Comparison of ENCODE assay signal across 18 cellular contexts in the genomic region with DNA sequence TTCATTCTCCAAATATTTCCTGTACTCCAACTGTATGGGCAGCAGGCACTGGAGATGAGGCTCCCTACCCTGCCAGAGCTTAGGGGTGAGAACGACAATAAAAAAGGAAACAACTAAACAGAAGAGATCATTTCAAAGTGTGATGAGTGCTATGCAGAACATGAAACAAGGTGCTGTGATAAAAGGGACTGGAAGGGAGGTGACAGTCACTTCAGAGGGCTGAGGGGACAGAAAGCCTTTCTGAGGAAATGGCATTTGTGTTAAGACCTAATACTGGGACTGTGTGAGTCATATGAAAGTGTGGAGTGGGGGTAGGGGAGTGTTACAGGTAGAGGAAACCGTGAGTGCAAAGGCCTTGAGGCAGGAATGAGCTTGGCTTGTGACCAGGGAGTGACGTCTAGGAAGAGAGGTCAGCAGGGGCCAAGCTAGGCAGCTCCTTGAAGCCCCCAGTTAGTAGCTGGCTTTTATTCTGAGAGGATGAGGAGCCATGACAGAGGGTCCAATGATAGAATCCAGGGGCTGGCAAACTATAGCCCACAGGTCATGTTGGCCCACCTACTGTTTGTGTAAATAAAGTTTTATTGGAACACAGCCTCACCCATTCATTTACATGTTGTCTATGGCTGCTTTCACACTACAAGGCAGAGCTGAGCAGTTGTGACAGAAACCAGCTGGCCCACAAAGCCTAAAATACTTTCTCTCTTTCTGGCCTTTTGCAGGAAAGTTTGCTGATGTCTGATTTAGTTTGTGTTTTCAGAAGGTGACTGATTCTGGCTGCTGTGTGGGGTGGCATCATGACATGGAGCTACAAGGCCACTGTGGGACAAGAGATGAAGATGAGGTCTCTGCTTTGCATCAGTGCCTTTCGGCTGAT. TPM values are rescaled to one million over a fixed set of nuclear protein-coding genes. Genes with fewer than 3 reads are reported as not detected.
A peak's percentile ranks its signal among the peaks of the same experiment; 100 is the strongest.
DNase-seq lines count a peak whose midpoint lies in the region; ATAC-seq, FAIRE-seq and TF ChIP-seq lines count a peak whose summit lies in the region.
"Had no signal": no experiment of that assay in that cellular context is flagged by ENCODE, and none has a peak within 500 bp of the region (broad histone marks: within the 10 kb centered on the region; RNA-seq: fewer than 3 reads in every experiment).

No MANE protein-coding gene starts in this region.

- H3K27ac Mint-ChIP-seq in T-helper 17 cell = no peak overlapping the region
- H3K27ac Mint-ChIP-seq: effector memory CD8-positive, alpha-beta T cell had no signal

- ATAC-seq in T-helper 17 cell (no peak), right cardiac atrium (peak; percentile 4 to 17), left lobe of liver (no peak)
- ATAC-seq: effector memory CD8-positive, alpha-beta T cell had no signal

- intact Hi-C loops in right cardiac atrium (cut with DNase I) (no loop called here), OCI-LY7 (cut with micrococcal nuclease; ENCODE audit: unreplicated experiment) (no loop called here)

- H4K20me1 ChIP-seq in OCI-LY7 (ENCODE audit: insufficient read depth, low read length) = no peaks in the 10 kb centered on the region

- BruUV-seq in OCI-LY7 (replicated peaks; lab: Mats Ljungman, UMichigan) = no TSS peak

- H3K4me3 ChIP-seq in right cardiac atrium (ENCODE audit: low read length) (no peak overlapping the region), small intestine (ENCODE audit: low read depth in 1 of 2, low read length in 2 of 2) (no peak overlapping the region), OCI-LY7 (ENCODE audit: low read depth, low read length, poor library complexity, severe bottlenecking) (no peak overlapping the region)
- H3K4me3 ChIP-seq: ascending aorta, prostate gland had no signal

- H3K27ac ChIP-seq in right cardiac atrium (ENCODE audit: low read length) = peak overlapping the region; percentile 98
- H3K27ac ChIP-seq in small intestine (ENCODE audit: low read depth in 1 of 2, low read length in 1 of 2) = peak overlapping the region; percentile 91 to 92
- H3K27ac ChIP-seq in OCI-LY7 (ENCODE audit: low read depth, low read length, poor library complexity, severe bottlenecking) = no peak overlapping the region
- H3K27ac ChIP-seq: ascending aorta, C4-2B, prostate gland, VCaP had no signal

- H3K4me2 ChIP-seq in OCI-LY7 (ENCODE audit: low read length) = no peak overlapping the region

- H3K4me1 ChIP-seq in right cardiac atrium (ENCODE audit: control insufficient read depth, insufficient read depth, low read length) = peaks cover 3% of the 10 kb centered on the region
- peaks cover 0 to 9% of the 10 kb centered on the region in 2 donors for H3K4me1 ChIP-seq in small intestine (ENCODE audit: control insufficient read depth in 2 of 2, insufficient read depth in 1 of 2, low read depth in 1 of 2, low read length in 1 of 2)
- peaks cover 3% of the 10 kb centered on the region for H3K4me1 ChIP-seq in OCI-LY7 (ENCODE audit: insufficient read depth, low read length, poor library complexity, severe bottlenecking)
- H3K4me1 ChIP-seq: ascending aorta, prostate gland had no signal

- H3K36me3 ChIP-seq in small intestine (ENCODE audit: control insufficient read depth in 2 of 2, insufficient read depth in 2 of 2, low read length in 2 of 2) (no peaks in the 10 kb centered on the region), OCI-LY7 (ENCODE audit: insufficient read depth, low read length) (no peaks in the 10 kb centered on the region)
- H3K36me3 ChIP-seq: ascending aorta, prostate gland had no signal

- peaks cover 2% of the 10 kb centered on the region for H3K4me1 Mint-ChIP-seq in T-helper 17 cell

- H3K9me3 ChIP-seq in T-helper 17 cell (ENCODE audit: control insufficient read depth, low read length, poor library complexity, severe bottlenecking) (no peaks in the 10 kb centered on the region), right cardiac atrium (ENCODE audit: control insufficient read depth, low read length) (no peaks in the 10 kb centered on the region), small intestine (ENCODE audit: control insufficient read depth, low read depth) (no peaks in the 10 kb centered on the region), OCI-LY7 (ENCODE audit: low read length) (0 out of 2 replicates have a peak, but pooled peaks cover 8% of the 10 kb centered on the region)
- H3K9me3 ChIP-seq: ascending aorta, prostate gland had no signal

- H3K36me3 Mint-ChIP-seq in T-helper 17 cell (ENCODE audit: low read depth) = peaks cover 7% of the 10 kb centered on the region

- CTCF ChIA-PET in OCI-LY7 (lab: Charles Lee; ENCODE audit: unreplicated experiment) = no interaction called here

- POLR2A ChIA-PET in OCI-LY7 (lab: Charles Lee) = interaction anchor here (0.6 to 1.3 kb wide), 2 partner anchors 19 to 475 kb away, joined by 3 read pairs; no protein-coding TSS in a partner anchor

- no peak for TF ChIP-seq CTCF in OCI-LY7 (conservative IDR thresholded peaks at IDR 0.05; ENCODE audit: low read length)

- WGBS in right cardiac atrium = 40% methylated on average over 4 of the region's 4 CpGs
- WGBS in small intestine, 3 donors = 34 to 48% (median 37%) methylated on average over 4 of the region's 4 CpGs

- H2AFZ ChIP-seq in OCI-LY7 (ENCODE audit: low read length) = no peak overlapping the region

- H3K27me3 Mint-ChIP-seq in T-helper 17 cell = peaks cover 54% of the 10 kb centered on the region

- H3K27me3 ChIP-seq in right cardiac atrium (ENCODE audit: control insufficient read depth, insufficient read depth) = no peaks in the 10 kb centered on the region
- no peaks in the 10 kb centered on the region for H3K27me3 ChIP-seq in small intestine (ENCODE audit: control insufficient read depth in 2 of 2, insufficient read depth in 2 of 2, low read length in 2 of 2)
- H3K27me3 ChIP-seq: ascending aorta had no signal

- no peaks in the 10 kb centered on the region for H3K9me2 ChIP-seq in OCI-LY7 (ENCODE audit: insufficient read depth, low read length)

- H3K4me3 Mint-ChIP-seq in T-helper 17 cell = peak overlapping the region; percentile 15
- H3K4me3 Mint-ChIP-seq: effector memory CD8-positive, alpha-beta T cell had no signal

- no peak for FAIRE-seq in small intestine (lab: Jason Lieb, UNC)
- FAIRE-seq: HTR-8/SVneo had no signal

- no peaks in the 10 kb centered on the region for H3K79me2 ChIP-seq in OCI-LY7 (ENCODE audit: insufficient read depth, low read depth, low read length)

- peak; percentile 22 for DNase-seq in NCI-H226
- DNase-seq in T-helper 17 cell = no peak
- DNase-seq in right cardiac atrium = no peak
- peak; percentile 95 for DNase-seq in small intestine
- DNase-seq in OCI-LY7 (ENCODE audit: low spot score) = no peak
- no peak for DNase-seq in left lobe of liver (ENCODE audit: low spot score)
- DNase-seq in NCI-H2081 treated with DMSO at 0.1 percent for 48 hours (lab: John Stamatoyannopoulos, UW) = no peak
- DNase-seq: effector memory CD8-positive, alpha-beta T cell; HCEC 1CT; NCI-H1048; NCI-H446 treated with DMSO at 0.1 percent for 48 hours; stimulated activated CD4-positive, alpha-beta T cell treated with anti-CD3 and anti-CD28 coated beads, Interleukin-4, amount 100 ng/mL, for 24 hours; stimulated activated naive CD4-positive, alpha-beta T cell treated with Interleukin-2 at 50 U/mL for 16 hours had no signal

RNA-seq across cellular contexts. Expression of gene LSM3, which starts 56.6 kb away (rescaled TPM):
- 1 to 10 TPM; 5.5 to 6.3 TPM for total RNA-seq in T-helper 17 cell
- 10 to 100 TPM; 13.5 to 16.5 (median 15.2) TPM for total RNA-seq in right cardiac atrium
- 17.8 TPM for polyA plus RNA-seq in right cardiac atrium
- 10 to 100 TPM; 13.0 to 18.4 (median 14.3) TPM for polyA plus RNA-seq in small intestine
- total RNA-seq in OCI-LY7 (2014; rRNA removed; shearing (Covaris generic)) = 12.4 and 15.6 TPM in 2 replicates
- 21.0 and 21.9 TPM in 2 replicates for total RNA-seq in OCI-LY7 (2022)
- total RNA-seq in left lobe of liver = 5.0 TPM

RNA-seq across cellular contexts. Expression of gene XPC, which starts 56.8 kb away (rescaled TPM):
- total RNA-seq in T-helper 17 cell = 10 to 100 TPM; 65.0 to 76.4 TPM
- total RNA-seq in right cardiac atrium = 10 to 100 TPM; 10.7 to 16.1 (median 14.4) TPM
- 8.8 TPM for polyA plus RNA-seq in right cardiac atrium
- polyA plus RNA-seq in small intestine = 10 to 100 TPM; 17.3 to 25.5 (median 23.2) TPM
- total RNA-seq in OCI-LY7 (2014; rRNA removed; shearing (Covaris generic)) = 22.7 and 30.2 TPM in 2 replicates
- 38.6 and 44.1 TPM in 2 replicates for total RNA-seq in OCI-LY7 (2022)
- 18.8 TPM for total RNA-seq in left lobe of liver

Comparison
In these comparisons a context has a peak if more than half of its experiments do, and no peak if none do; other contexts are left out.
1. DNase-seq: peak in NCI-H226 (single experiment) and small intestine (single experiment); none in T-helper 17 cell (0 of 3), right cardiac atrium (0 of 3), OCI-LY7 (single experiment), left lobe of liver (single experiment) and NCI-H2081 treated with DMSO at 0.1 percent for 48 hours (single experiment).
2. ATAC-seq: peak in right cardiac atrium (2 of 2); none in T-helper 17 cell (single experiment) and left lobe of liver (single experiment).